Comparison of ENCODE assay signal across 8 cellular contexts in the genomic region with DNA sequence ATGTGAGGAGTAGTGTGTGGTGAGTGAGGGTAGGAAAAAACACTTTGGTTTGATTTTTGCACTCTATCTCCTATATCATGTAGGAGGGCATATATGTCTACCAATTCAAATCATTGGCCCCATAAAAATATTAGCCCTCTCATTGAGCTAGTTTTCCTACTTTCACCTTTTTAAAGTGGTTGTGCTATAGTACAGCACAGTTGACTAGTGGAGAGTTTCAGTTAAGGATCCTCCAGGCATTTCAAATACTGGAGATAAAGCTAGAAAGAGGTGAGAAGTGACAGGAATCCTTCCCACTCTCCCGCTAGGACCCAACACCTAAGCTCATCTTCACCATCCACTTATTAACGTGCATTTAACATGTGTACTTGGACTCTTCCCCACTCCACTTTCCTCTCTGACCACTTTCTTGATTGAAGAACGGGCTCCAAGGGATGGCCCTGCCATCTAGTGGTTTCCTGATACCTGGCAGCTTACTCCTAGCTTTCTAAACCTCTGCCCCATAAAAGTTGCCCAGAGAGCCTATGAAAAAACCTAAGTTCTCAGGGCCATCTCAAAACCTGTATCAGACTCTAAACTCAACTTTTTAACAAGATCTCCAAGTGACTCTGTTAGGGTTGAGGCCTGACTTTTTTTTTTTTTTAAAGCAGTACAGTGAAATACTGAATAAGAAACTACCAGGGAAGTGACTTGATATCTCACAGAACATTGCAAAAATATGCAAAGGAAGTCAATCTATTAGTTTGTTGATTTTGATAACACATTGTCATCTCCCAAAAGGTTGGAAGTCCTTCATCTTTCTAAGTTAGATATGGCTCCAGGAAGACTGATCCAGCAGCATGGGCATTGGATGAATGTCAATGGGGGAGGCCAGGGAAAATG. TPM values are rescaled to one million over a fixed set of nuclear protein-coding genes. Genes with fewer than 3 reads are reported as not detected.
DNase-seq lines count a peak whose midpoint lies in the region; ATAC-seq and TF ChIP-seq lines count a peak whose summit lies in the region.

No MANE protein-coding gene starts in this region.

- H3K27ac ChIP-seq in mammary epithelial cell (ENCODE audit: insufficient read depth, low read depth, low read length) = no peak overlapping the region
- no peak overlapping the region for H3K27ac ChIP-seq in thyroid gland

- H3K9me3 ChIP-seq in mammary epithelial cell (replicated peaks; ENCODE audit: insufficient read depth, low read length) (no peaks in the 10 kb centered on the region), thyroid gland (no peaks in the 10 kb centered on the region)

- no peak overlapping the region for H3K9ac ChIP-seq in mammary epithelial cell (ENCODE audit: insufficient read depth, low read length)

- dilution Hi-C loops in mammary epithelial cell (cut with HindIII; ENCODE audit: low sequenced_read_pairs) = no loop called here

- CTCF ChIA-PET in mammary epithelial cell (lab: Charles Lee; ENCODE audit: low non-redundant PET) = interaction anchor here (0.5 to 1.2 kb wide), 4 partner anchors 122 to 744 kb away, joined by 4 to 9 read pairs (median 4); no protein-coding TSS in a partner anchor

- DNase-seq in DMS53 treated with DMSO at 0.1 percent for 48 hours (lab: John Stamatoyannopoulos, UW; ENCODE audit: unreplicated experiment) (peak; percentile 35), HT-29 (ENCODE audit: low spot score) (peak; percentile 81), NOMO-1 treated with dmso at 0.1 percent for 144 hours (lab: John Stamatoyannopoulos, UW; ENCODE audit: unreplicated experiment) (peak; percentile 79), mammary epithelial cell (peak; percentile 54), kidney glomerular epithelial cell (lab: John Stamatoyannopoulos, UW) (peak; percentile 69), thyroid gland (peak; percentile 58 to 61)
- no peak for DNase-seq in activated CD4-positive, CD25-positive, alpha-beta regulatory T cell (lab: John Stamatoyannopoulos, UW)

- 0% methylated on average over 1 of the region's 3 CpGs for WGBS in mammary epithelial cell (ENCODE audit: low coverage, missing lambda C conversion rate)
- whole genome bisulfite sequencing in thyroid gland, 2 donors = 7 to 13% methylated on average over 3 of the region's 3 CpGs

- no peaks in the 10 kb centered on the region for H3K79me2 ChIP-seq in mammary epithelial cell (ENCODE audit: insufficient read depth, low read length)

- BruUV-seq in mammary epithelial cell (replicated peaks; lab: Mats Ljungman, UMichigan) = no TSS peak

- H3K27me3 ChIP-seq in mammary epithelial cell (ENCODE audit: insufficient read depth, low read length) (no peaks in the 10 kb centered on the region), thyroid gland (no peaks in the 10 kb centered on the region)

- TF ChIP-seq POLR2A in thyroid gland (IDR thresholded peaks at IDR 0.05) = no peak

- in situ Hi-C loops in mammary epithelial cell (cut with MboI; ENCODE audit: low sequenced_read_pairs in 2 of 2) = loop anchor here (5.0 to 25.0 kb wide), 6 partner anchors 179 to 744 kb away; no protein-coding TSS in a partner anchor

- H3K4me2 ChIP-seq in mammary epithelial cell (ENCODE audit: insufficient read depth, low read depth, low read length) = no peak overlapping the region

- no peaks in the 10 kb centered on the region for H4K20me1 ChIP-seq in mammary epithelial cell (ENCODE audit: insufficient read depth, low read length)

- H3K36me3 ChIP-seq in mammary epithelial cell (ENCODE audit: insufficient read depth, low read length) (no peaks in the 10 kb centered on the region), thyroid gland (no peaks in the 10 kb centered on the region)

- peak overlapping the region; percentile 61 for H2AFZ ChIP-seq in mammary epithelial cell (ENCODE audit: low read depth, low read length)

- peak; percentile 37 for ATAC-seq in GM19395 (IDR thresholded peaks at IDR 0.05; ENCODE audit: unreplicated experiment)

- TF ChIP-seq CTCF in mammary epithelial cell (conservative IDR thresholded peaks at IDR 0.05 in 1 of 2, IDR thresholded peaks at IDR 0.05 in 1 of 2; ENCODE audit: extremely low read depth in 1 of 2, insufficient read depth in 1 of 2, low read depth in 1 of 2, low read length in 2 of 2) (peak; percentile 86 to 96), thyroid gland (IDR thresholded peaks at IDR 0.05) (peak in 5 of 6 experiments; percentile 48 to 86 (median 80))

- no peak overlapping the region for H3K4me3 ChIP-seq in mammary epithelial cell (replicated peaks in 1 of 3; ENCODE audit: insufficient read depth in 1 of 3, low read depth in 2 of 3, low read length in 3 of 3)
- H3K4me3 ChIP-seq in thyroid gland (replicated peaks in 1 of 3) = no peak overlapping the region

- intact Hi-C loops in mammary epithelial cell (cut with micrococcal nuclease) (loop anchor here (1.0 to 10.0 kb wide), 7 partner anchors 178 to 1162 kb away; no protein-coding TSS in a partner anchor), thyroid gland (cut with DNase I) (loop anchor here (5.0 kb wide), 1 partner anchor 119 kb away; no protein-coding TSS in a partner anchor)

- no peaks in the 10 kb centered on the region for H3K4me1 ChIP-seq in mammary epithelial cell (ENCODE audit: insufficient read depth, low read length)
- H3K4me1 ChIP-seq in thyroid gland = no peaks in the 10 kb centered on the region

RNA-seq across cellular contexts. Expression of a gene that starts 17.9 kb away (rescaled TPM):
- 0.34 TPM in 1 of 2 replicates, not detected in the other for total RNA-seq in HT-29 (2014; rRNA removed; shearing (Covaris generic))
- total RNA-seq in mammary epithelial cell (1 to 10 TPM in 1 of 2 donors, under 1 TPM in 1; 0.83 to 1.3 TPM), thyroid gland (1 to 10 TPM in 1 of 4 donors, under 1 TPM in 1, not detected in 2; 0.75 to 1.4 TPM)
- 0.44 TPM for polyA plus RNA-seq in mammary epithelial cell
- not detected for polyA minus RNA-seq in mammary epithelial cell

Comparison
In these comparisons a context has a peak if more than half of its experiments do, and no peak if none do; other contexts are left out.
1. DNase-seq: peak in DMS53 treated with DMSO at 0.1 percent for 48 hours (single experiment), HT-29 (single experiment), NOMO-1 treated with dmso at 0.1 percent for 144 hours (single experiment), mammary epithelial cell (single experiment), kidney glomerular epithelial cell (single experiment) and thyroid gland (2 of 2); none in activated CD4-positive, CD25-positive, alpha-beta regulatory T cell (0 of 4).